Comparison of ENCODE assay signal across 21 cellular contexts in genomic region chr7:100561491-100562194, GRCh38. TPM values are rescaled to one million over a fixed set of nuclear protein-coding genes. Genes with fewer than 3 reads are reported as not detected.
"Had no signal": no experiment of that assay in that cellular context is flagged by ENCODE, and none has a peak within 500 bp of the region (broad histone marks: within the 10 kb centered on the region; RNA-seq: fewer than 3 reads in every experiment).

No MANE protein-coding gene starts in this region.

- H3K27me3 Mint-ChIP-seq: naive B cell; stimulated activated naive CD8-positive, alpha-beta T cell treated with anti-CD3 and anti-CD28 coated beads, Interleukin-15, Interleukin-2, amounts not matched to agents 100 ng/mL and 50 ng/mL, for 24 hours had no signal

- H3K9me3 Mint-ChIP-seq: endodermal cell; naive B cell; nephron; stimulated activated effector memory CD8-positive, alpha-beta T cell treated with anti-CD3 and anti-CD28 coated beads, Interleukin-12 subunit alpha, Interleukin-12 subunit beta, amount 100 ng/mL, for 72 hours; stimulated activated naive CD8-positive, alpha-beta T cell treated with anti-CD3 and anti-CD28 coated beads, Interleukin-15, Interleukin-2, amounts not matched to agents 100 ng/mL and 50 ng/mL, for 24 hours had no signal

- H2AFZ ChIP-seq: hepatocyte had no signal

- H3K4me3 ChIP-seq: coronary artery, hepatocyte, right atrium auricular region, tibial artery had no signal

- DNase-seq: effector CD4-positive, alpha-beta T cell; endodermal cell; foreskin melanocyte; left colon; left ventricle myocardium superior; mesendoderm; naive B cell; stimulated activated CD4-positive, alpha-beta T cell treated with anti-CD3 and anti-CD28 coated beads, Interleukin-4, amount 100 ng/mL, for 1 hour; stimulated activated CD8-positive, alpha-beta memory T cell treated with anti-CD3 and anti-CD28 coated beads, Interleukin-4, amount 100 ng/mL, for 48 hours; tibial artery had no signal

- H3K36me3 Mint-ChIP-seq: naive B cell had no signal

- H3K27ac ChIP-seq: coronary artery, hepatocyte, neutrophil, right atrium auricular region, tibial artery had no signal

- H3K4me1 Mint-ChIP-seq: endodermal cell had no signal

- H3K4me3 Mint-ChIP-seq: endodermal cell; naive B cell; nephron; stimulated activated effector memory CD8-positive, alpha-beta T cell treated with anti-CD3 and anti-CD28 coated beads, Interleukin-12 subunit alpha, Interleukin-12 subunit beta, amount 100 ng/mL, for 72 hours; stimulated activated naive CD8-positive, alpha-beta T cell treated with anti-CD3 and anti-CD28 coated beads, Interleukin-15, Interleukin-2, amounts not matched to agents 100 ng/mL and 50 ng/mL, for 24 hours had no signal

- H3K9me3 ChIP-seq: neutrophil, right atrium auricular region, tibial artery had no signal

- H3K27ac Mint-ChIP-seq: endodermal cell; nephron; stimulated activated effector memory CD8-positive, alpha-beta T cell treated with anti-CD3 and anti-CD28 coated beads, Interleukin-12 subunit alpha, Interleukin-12 subunit beta, amount 100 ng/mL, for 72 hours; stimulated activated naive CD8-positive, alpha-beta T cell treated with anti-CD3 and anti-CD28 coated beads, Interleukin-15, Interleukin-2, amounts not matched to agents 100 ng/mL and 50 ng/mL, for 24 hours had no signal

- H3K4me2 ChIP-seq: hepatocyte had no signal

- H3K36me3 ChIP-seq: neutrophil, right atrium auricular region had no signal

- H3K27me3 ChIP-seq: hepatocyte, neutrophil, right atrium auricular region, tibial artery had no signal

- H3K79me2 ChIP-seq: hepatocyte had no signal

- ATAC-seq: left colon; left ventricle myocardium superior; stimulated activated effector memory CD8-positive, alpha-beta T cell treated with anti-CD3 and anti-CD28 coated beads, Interleukin-12 subunit alpha, Interleukin-12 subunit beta, amount 100 ng/mL, for 72 hours had no signal

RNA-seq across cellular contexts. Expression of gene SAP25, which starts 12.1 kb away (rescaled TPM):
- total RNA-seq: cerebellum, hepatocyte, kidney epithelial cell, lung microvascular endothelial cell, right atrium auricular region had no signal

RNA-seq across cellular contexts. Expression of gene FBXO24, which starts 24.5 kb away (rescaled TPM):
- total RNA-seq: temporal lobe had no signal

RNA-seq across cellular contexts. Expression of gene PCOLCE, which starts 40.5 kb away (rescaled TPM):
- total RNA-seq: lung microvascular endothelial cell had no signal
